Comparison of ENCODE assay signal across 16 cellular contexts in the genomic region with DNA sequence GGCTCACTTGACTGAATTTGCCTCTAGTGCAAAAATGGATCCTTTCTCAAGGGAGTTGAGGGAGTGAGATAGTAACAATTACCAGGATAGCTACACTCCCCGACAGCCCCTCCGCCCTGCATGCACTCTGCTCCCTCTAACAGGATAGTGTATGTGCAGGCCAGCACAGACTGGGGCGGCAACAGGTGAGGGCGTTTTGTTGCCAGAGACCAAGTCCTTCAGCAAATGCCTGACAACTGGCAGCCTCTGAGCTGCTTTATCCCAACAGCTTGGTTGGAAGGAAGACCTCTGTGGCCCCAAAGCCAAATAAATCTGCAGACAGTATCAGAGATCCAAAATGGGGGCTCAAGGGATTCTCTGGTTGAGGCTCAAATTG.
DNase-seq lines count a peak whose midpoint lies in the region; ATAC-seq, FAIRE-seq and TF ChIP-seq lines count a peak whose summit lies in the region.
"Had no signal": no experiment of that assay in that cellular context is flagged by ENCODE, and none has a peak within 500 bp of the region (broad histone marks: within the 10 kb centered on the region; RNA-seq: fewer than 3 reads in every experiment).

No MANE protein-coding gene starts in this region.

- H3K27ac ChIP-seq in HepG2 (ENCODE audit: extremely low read length, insufficient read depth, low read length): no peak overlapping the region
- H3K27ac ChIP-seq in right lobe of liver: no peak overlapping the region
- peak overlapping the region; percentile 61 for H3K27ac ChIP-seq in mesodermal cell (ENCODE audit: low read depth, low read length, severe bottlenecking)
- H3K27ac ChIP-seq: HL-60, suprapubic skin had no signal

- peaks cover 2% of the 10 kb centered on the region for H3K4me1 Mint-ChIP-seq in activated naive CD8-positive, alpha-beta T cell treated with anti-CD3 and anti-CD28 coated beads, Interleukin-2, amount 50 U/mL, for 24 hours
- H3K4me1 Mint-ChIP-seq: activated CD4-positive, alpha-beta T cell treated with anti-CD3 and anti-CD28 coated beads for 36 hours; memory B cell; naive thymus-derived CD8-positive, alpha-beta T cell had no signal

- peak overlapping the region; percentile 37 for H3K27ac Mint-ChIP-seq in activated naive CD8-positive, alpha-beta T cell treated with anti-CD3 and anti-CD28 coated beads, Interleukin-2, amount 50 U/mL, for 24 hours
- H3K27ac Mint-ChIP-seq: activated CD4-positive, alpha-beta T cell treated with anti-CD3 and anti-CD28 coated beads for 36 hours; memory B cell had no signal

- peaks cover 11% of the 10 kb centered on the region for H3K4me1 ChIP-seq in HepG2 (ENCODE audit: insufficient read depth, low read length)
- no peaks in the 10 kb centered on the region for H3K4me1 ChIP-seq in right lobe of liver
- H3K4me1 ChIP-seq in mesodermal cell (ENCODE audit: control insufficient read depth, insufficient read depth, low read length, poor library complexity, severe bottlenecking): peaks cover 29% of the 10 kb centered on the region

- H3K9ac ChIP-seq in HepG2 (ENCODE audit: insufficient read depth, low read depth, low read length): no peak overlapping the region

- TF ChIP-seq POLR2A in HepG2 (IDR thresholded peaks at IDR 0.05; ENCODE audit: insufficient read depth in 1 of 2, low read depth in 2 of 2, low read length in 2 of 2) (no peak), right lobe of liver (IDR thresholded peaks at IDR 0.05) (no peak)

- POLR2A ChIA-PET in HepG2 (lab: Yijun Ruan, JAX): interaction anchor here (1.0 kb wide), 1 partner anchor 10 kb away, joined by 3 read pairs; no protein-coding TSS in a partner anchor

- H4K20me1 ChIP-seq in HepG2 (ENCODE audit: insufficient read depth, low read length): peaks cover 7% of the 10 kb centered on the region; the same call in 1 of the 2 replicates

- in situ Hi-C loops in HepG2 (cut with HindIII; ENCODE audit: extremely low pct_ligation_motif_present, low pct_unique_long_range_greater_than_20kb): loop anchor here (5.0 to 10.0 kb wide), 2 partner anchors 198 to 606 kb away; no protein-coding TSS in a partner anchor

- TF ChIP-seq RAD21 in HepG2 (CRISPR knock-in tag; IDR thresholded peaks at IDR 0.05): no peak

- no peak for TF ChIP-seq EP300 in HepG2 (IDR thresholded peaks at IDR 0.05; ENCODE audit: low read depth in 2 of 2, low read length in 2 of 2)
- no peak for TF ChIP-seq EP300 in HepG2 (CRISPR knock-in tag; IDR thresholded peaks at IDR 0.05; ENCODE audit: borderline replicate concordance)

- FAIRE-seq in HepG2 (lab: Jason Lieb, UNC): no peak
- FAIRE-seq: small intestine had no signal

- ATAC-seq in HepG2: peak; percentile 33
- no peak for ATAC-seq in right lobe of liver
- no peak for ATAC-seq in activated naive CD8-positive, alpha-beta T cell treated with anti-CD3 and anti-CD28 coated beads, Interleukin-2, amount 50 U/mL, for 24 hours

- TF ChIP-seq CTCF in HepG2 (CRISPR knock-in tag; IDR thresholded peaks at IDR 0.05): no peak
- no peak for TF ChIP-seq CTCF in right lobe of liver (IDR thresholded peaks at IDR 0.05)

- H3K4me3 ChIP-seq in HepG2 (replicated peaks in 1 of 3; ENCODE audit: insufficient read depth in 1 of 3, low read depth in 2 of 3, low read length in 3 of 3) (no peak overlapping the region), right lobe of liver (no peak overlapping the region), mesodermal cell (ENCODE audit: extremely low read depth, insufficient read depth, low read length, poor library complexity, severe bottlenecking) (no peak overlapping the region)
- H3K4me3 ChIP-seq: suprapubic skin had no signal

- CTCF ChIA-PET in HepG2 (lab: Yijun Ruan, JAX; ENCODE audit: low intra/inter-chr PET ratio, low total read pairs): interaction anchor here (0.7 to 2.7 kb wide), 2 partner anchors 199 to 607 kb away, joined by 3 to 26 read pairs; no protein-coding TSS in a partner anchor

- DNase-seq in HepG2 (ENCODE audit: low spot score): no peak
- no peak for DNase-seq in right lobe of liver
- no peak for DNase-seq in activated naive CD8-positive, alpha-beta T cell treated with anti-CD3 and anti-CD28 coated beads, Interleukin-2, amount 50 U/mL, for 24 hours
- DNase-seq in stimulated activated CD4-positive, alpha-beta T cell treated with anti-CD3 and anti-CD28 coated beads, Interleukin-4, amount 100 ng/mL, for 1 hour: no peak
- no peak for DNase-seq in DMS79 treated with DMSO at 0.1 percent for 48 hours (lab: John Stamatoyannopoulos, UW)
- no peak for DNase-seq in NCI-H2196 (lab: John Stamatoyannopoulos, UW; ENCODE audit: unreplicated experiment)
- DNase-seq: activated gamma-delta T cell, cortex of kidney, NCI-H446 treated with DMSO at 0.1 percent for 48 hours had no signal

- WGBS in HepG2 (ENCODE audit: low lambda C conversion rate): 59% methylated on average over 4 of the region's 4 CpGs
- 94% methylated on average over 3 of the region's 4 CpGs for WGBS in right lobe of liver (ENCODE audit: insufficient coverage, low coverage, low lambda C conversion rate, missing lambda C conversion rate)
- WGBS in mesodermal cell (ENCODE audit: insufficient coverage in 2 of 2), 2 experiments: 82 to 83% methylated on average over 4 of the region's 4 CpGs

- no peak overlapping the region for H3K4me3 Mint-ChIP-seq in activated naive CD8-positive, alpha-beta T cell treated with anti-CD3 and anti-CD28 coated beads, Interleukin-2, amount 50 U/mL, for 24 hours
- H3K4me3 Mint-ChIP-seq: activated CD4-positive, alpha-beta T cell treated with anti-CD3 and anti-CD28 coated beads for 36 hours; memory B cell; naive thymus-derived CD8-positive, alpha-beta T cell had no signal

- peaks cover 11% of the 10 kb centered on the region for H3K36me3 Mint-ChIP-seq in activated naive CD8-positive, alpha-beta T cell treated with anti-CD3 and anti-CD28 coated beads, Interleukin-2, amount 50 U/mL, for 24 hours (ENCODE audit: low read depth)

- H3K9me3 ChIP-seq in HepG2 (ENCODE audit: low read length): no peaks in the 10 kb centered on the region
- H3K9me3 ChIP-seq in right lobe of liver: no peaks in the 10 kb centered on the region
- H3K9me3 ChIP-seq in mesodermal cell (ENCODE audit: control insufficient read depth, low read length): no peaks in the 10 kb centered on the region
- H3K9me3 ChIP-seq: suprapubic skin had no signal

- H3K4me2 ChIP-seq in HepG2 (ENCODE audit: low read depth, low read length): no peak overlapping the region

- intact Hi-C loops in HepG2 (cut with micrococcal nuclease; ENCODE audit: unreplicated experiment) (loop anchor here (1.0 to 10.0 kb wide), 2 partner anchors 86 to 199 kb away; partner anchors contain the start of gene SLC7A1), right lobe of liver (cut with DNase I) (loop anchor here (5.0 to 10.0 kb wide), 3 partner anchors 206 to 608 kb away; no protein-coding TSS in a partner anchor)

- no peaks in the 10 kb centered on the region for H3K79me2 ChIP-seq in HepG2 (ENCODE audit: insufficient read depth, low read length)

- no TSS peak for BruUV-seq in HepG2 (replicated peaks; lab: Mats Ljungman, UMichigan)

- no peaks in the 10 kb centered on the region for H3K9me3 Mint-ChIP-seq in activated naive CD8-positive, alpha-beta T cell treated with anti-CD3 and anti-CD28 coated beads, Interleukin-2, amount 50 U/mL, for 24 hours
- H3K9me3 Mint-ChIP-seq: memory B cell; naive thymus-derived CD8-positive, alpha-beta T cell had no signal

- H2AFZ ChIP-seq in HepG2 (ENCODE audit: low read length): no peak overlapping the region

- peaks cover 6% of the 10 kb centered on the region for H3K27me3 Mint-ChIP-seq in activated naive CD8-positive, alpha-beta T cell treated with anti-CD3 and anti-CD28 coated beads, Interleukin-2, amount 50 U/mL, for 24 hours

- H3K27me3 ChIP-seq in HepG2 (ENCODE audit: control insufficient read depth in 1 of 2, insufficient read depth in 2 of 2, low read length in 2 of 2): peaks cover 0 to 7% of the 10 kb centered on the region in 2 experiments; a peak in 1 of 5 replicates
- H3K27me3 ChIP-seq in right lobe of liver: no peaks in the 10 kb centered on the region

- H3K36me3 ChIP-seq in HepG2 (replicated peaks in 1 of 2; ENCODE audit: control insufficient read depth in 1 of 2, insufficient read depth in 2 of 2, low read length in 2 of 2) (peaks cover 7 to 14% of the 10 kb centered on the region in 2 experiments; a peak in 3 of 5 replicates), right lobe of liver (no peaks in the 10 kb centered on the region), mesodermal cell (ENCODE audit: control insufficient read depth, insufficient read depth, low read length) (peaks cover 15% of the 10 kb centered on the region)

TF ChIP-seq in HepG2, 621 proteins besides CTCF, POLR2A, EP300 and RAD21:
- TF ChIP-seq PAF1 (CRISPR knock-in tag; IDR thresholded peaks at IDR 0.05): 0 out of 2 replicates have a peak, but pooled peaks have one; percentile 11
- no peak for TF ChIP-seq NR2F2 (IDR thresholded peaks at IDR 0.05; ENCODE audit: borderline replicate concordance, low read depth)
- TF ChIP-seq GFI1 (CRISPR knock-in tag; IDR thresholded peaks at IDR 0.05; ENCODE audit: borderline replicate concordance): 0 out of 2 replicates have a peak, but pooled peaks have one; percentile 8
